In genomic region chr22:37639771-37640590, GRCh38 we compare ENCODE assay signal across 2 cellular contexts.
TF ChIP-seq lines count a peak whose summit lies in the region.

No MANE protein-coding gene starts in this region.

TF ChIP-seq in SK-N-SH, 30 proteins besides CTCF, POLR2A, EP300 and RAD21 (continued from another document):
- TF ChIP-seq ZBTB33 (IDR thresholded peaks at IDR 0.05; ENCODE audit: borderline replicate concordance, low read depth) (no peak), NRF1 (IDR thresholded peaks at IDR 0.05; ENCODE audit: low read depth, low read length) (no peak), MXI1 (IDR thresholded peaks at IDR 0.05; ENCODE audit: low read depth, low read length) (no peak), TCF12 (IDR thresholded peaks at IDR 0.05) (no peak), RCOR1 (IDR thresholded peaks at IDR 0.05; ENCODE audit: low read length) (no peak), GABPA (IDR thresholded peaks at IDR 0.05; ENCODE audit: low read depth) (no peak), TAF1 (IDR thresholded peaks at IDR 0.05; ENCODE audit: borderline replicate concordance, low read depth, low read length) (no peak), JUND (IDR thresholded peaks at IDR 0.05) (no peak), MEF2A (IDR thresholded peaks at IDR 0.05; ENCODE audit: borderline replicate concordance, low read depth) (no peak), PBX3 (IDR thresholded peaks at IDR 0.05) (no peak), YY1 (IDR thresholded peaks at IDR 0.05; ENCODE audit: low read depth) (no peak), EZH2phosphoT487 (IDR thresholded peaks at IDR 0.05; ENCODE audit: borderline replicate concordance, low read depth) (no peak), IRF3 (IDR thresholded peaks at IDR 0.05; ENCODE audit: low read depth, low read length) (no peak), SIN3A (IDR thresholded peaks at IDR 0.05; ENCODE audit: borderline replicate concordance, low read depth, low read length) (no peak), CHD2 (IDR thresholded peaks at IDR 0.05; ENCODE audit: low read length, partially characterized antibody) (no peak)

TF ChIP-seq in SK-N-SH treated with all-trans-retinoic acid at 6 μM for 48 hours, 23 proteins besides CTCF, POLR2A, EP300 and RAD21 (continued from another document):
- no peak for TF ChIP-seq TSHZ2 (CRISPR knock-in tag; IDR thresholded peaks at IDR 0.05)
